Comparison of ENCODE assay signal across 33 cellular contexts in genomic region chr2:12075603-12076002, GRCh38.
"Had no signal": no experiment of that assay in that cellular context is flagged by ENCODE, and none has a peak within 500 bp of the region (broad histone marks: within the 10 kb centered on the region; RNA-seq: fewer than 3 reads in every experiment).

No MANE protein-coding gene starts in this region.

- H3K27ac ChIP-seq: adrenal gland, ascending aorta, body of pancreas, brain microvascular endothelial cell, breast epithelium, cardiac muscle cell had no signal

- FAIRE-seq: astrocyte, bronchial epithelial cell, colon had no signal

- ATAC-seq: activated naive CD4-positive, alpha-beta T cell treated with anti-CD3 and anti-CD28 coated beads, Interleukin-2, amount 50 U/mL, for 72 hours; activated naive CD8-positive, alpha-beta T cell treated with anti-CD3 and anti-CD28 coated beads, Interleukin-2, amount 50 U/mL, for 24 hours; activated T-cell treated with anti-CD3 and anti-CD28 coated beads, Interleukin-2, amount 50 U/mL, for 4 hours; activated T-cell treated with anti-CD3 and anti-CD28 coated beads, Interleukin-2, amount 50 U/mL, for 72 hours; activated T-helper 17 cell treated with anti-CD3 and anti-CD28 coated beads, Interleukin-2, amount 50 U/mL, for 72 hours; body of pancreas had no signal

- H3K27me3 ChIP-seq: adrenal gland, ascending aorta, body of pancreas, brain microvascular endothelial cell, breast epithelium, cardiac muscle cell had no signal

- DNase-seq: activated effector memory CD4-positive, alpha-beta T cell treated with anti-CD3 and anti-CD28 coated beads, Interleukin-2, amount 50 U/mL, for 16 hours; activated effector memory CD4-positive, alpha-beta T cell treated with Interleukin-2 at 50 U/mL for 16 hours; activated gamma-delta T cell; activated gamma-delta T cell treated with Interleukin-2 at 50 U/mL for 16 hours; activated naive CD4-positive, alpha-beta T cell; activated naive CD4-positive, alpha-beta T cell treated with anti-CD3 and anti-CD28 coated beads for 36 hours; activated naive CD4-positive, alpha-beta T cell treated with anti-CD3 and anti-CD28 coated beads, Interleukin-2, amount 10 ng/mL, durations not matched to agents 7 days and 5 days; activated naive CD4-positive, alpha-beta T cell treated with anti-CD3 and anti-CD28 coated beads, Interleukin-2, amount 50 U/mL, for 16 hours; activated naive CD4-positive, alpha-beta T cell treated with Interleukin-2 at 50 U/mL for 16 hours; activated naive CD8-positive, alpha-beta T cell treated with anti-CD3 and anti-CD28 coated beads for 36 hours; activated naive CD8-positive, alpha-beta T cell treated with anti-CD3 and anti-CD28 coated beads, Interleukin-2, amount 10 ng/mL, durations not matched to agents 7 days and 5 days; activated naive CD8-positive, alpha-beta T cell treated with anti-CD3 and anti-CD28 coated beads, Interleukin-2, amount 50 U/mL, for 24 hours; activated T-cell treated with anti-CD3 and anti-CD28 coated beads, Interleukin-2, amount 50 U/mL, for 4 hours; activated T-cell treated with anti-CD3 and anti-CD28 coated beads, Interleukin-2, amount 50 U/mL, for 48 hours; activated T-cell treated with anti-CD3 and anti-CD28 coated beads, Interleukin-2, amount 50 U/mL, for 72 hours; adrenal gland; amniotic stem cell; amygdala; anterior cingulate cortex; aorta; body of pancreas; brain microvascular endothelial cell; caudate nucleus; central memory CD4-positive, alpha-beta T cell; cerebellar nuclear complex had no signal

- H3K4me1 ChIP-seq: adrenal gland, ascending aorta, body of pancreas, breast epithelium had no signal

- H3K36me3 ChIP-seq: adrenal gland, ascending aorta, brain microvascular endothelial cell, breast epithelium, cardiac muscle cell had no signal

- H3K4me3 ChIP-seq: adrenal gland, ascending aorta, body of pancreas, breast epithelium, cardiac muscle cell had no signal

- H3K9me3 ChIP-seq: adrenal gland, ascending aorta, body of pancreas, breast epithelium had no signal
